In the genomic region with DNA sequence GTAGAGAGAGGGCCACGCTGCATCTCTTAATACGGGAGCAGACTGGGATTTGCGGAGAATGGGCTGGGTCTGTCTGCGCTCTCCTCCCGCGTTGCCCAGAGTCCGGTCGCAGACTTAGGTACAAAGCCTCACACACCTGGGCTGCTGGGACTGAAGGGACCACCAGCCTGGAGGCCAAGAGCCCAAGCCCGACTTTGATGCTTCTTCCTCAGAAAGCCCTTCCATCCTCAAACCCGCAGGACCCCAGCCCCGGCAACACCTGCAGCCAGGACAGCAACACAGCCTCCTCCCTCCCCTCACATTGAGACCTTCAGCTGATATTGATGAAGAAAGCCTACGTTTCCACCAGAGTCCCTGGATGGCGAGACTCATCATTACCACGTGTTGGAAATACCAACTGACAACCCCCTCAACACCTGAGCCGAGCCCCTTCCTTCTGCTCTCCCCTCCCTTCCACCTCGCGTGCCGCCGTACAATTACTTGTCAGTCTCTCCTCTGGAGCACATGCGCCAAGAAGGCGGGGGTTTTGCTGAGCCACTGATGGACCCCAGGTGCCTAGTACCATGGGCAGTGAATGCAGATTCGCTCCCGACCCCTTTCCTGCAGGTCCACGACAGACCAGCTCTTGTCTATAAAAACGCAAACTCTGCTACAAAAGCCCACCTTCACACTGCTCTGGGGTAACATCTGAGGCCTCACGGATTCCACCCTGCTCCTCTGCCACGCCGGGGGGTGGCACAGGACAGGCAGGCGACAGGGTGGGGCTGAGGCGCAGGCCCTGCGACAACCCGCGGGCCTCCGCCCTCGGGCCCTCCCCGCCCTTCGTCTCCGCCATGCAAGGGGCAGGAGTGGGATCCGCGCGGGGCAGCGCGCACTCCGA, we compare ENCODE assay signal across 9 cellular contexts. TPM values are rescaled to one million over a fixed set of nuclear protein-coding genes. Genes with fewer than 3 reads are reported as not detected.
DNase-seq lines count a peak whose midpoint lies in the region; ATAC-seq and TF ChIP-seq lines count a peak whose summit lies in the region.
"Had no signal": no experiment of that assay in that cellular context is flagged by ENCODE, and none has a peak within 500 bp of the region (broad histone marks: within the 10 kb centered on the region; RNA-seq: fewer than 3 reads in every experiment).

No MANE protein-coding gene starts in this region.

- H3K4me3 ChIP-seq in AG09309 (ENCODE audit: control insufficient read depth, low read depth, low read length) = peak overlapping the region; percentile 90
- H3K4me3 ChIP-seq in HEK293 (ENCODE audit: low read depth, low read length) = peak overlapping the region; percentile 79
- peak overlapping the region; percentile 92 for H3K4me3 ChIP-seq in tibial artery

- intact Hi-C loops in tibial artery (cut with DNase I; ENCODE audit: low total_unique reads) = loop anchor here (5.0 kb wide), 1 partner anchor 96 kb away; no protein-coding TSS in a partner anchor

- H3K4me1 ChIP-seq in HEK293 (ENCODE audit: control insufficient read depth, insufficient read depth, low read length) (peaks cover 11% of the 10 kb centered on the region), tibial artery (peaks cover 0 to 33% (median 27%) of the 10 kb centered on the region in 4 donors)

- H3K27ac ChIP-seq in HEK293 (ENCODE audit: extremely low read depth, low read depth, low read length) (peak overlapping the region; percentile 70), layer of hippocampus (ENCODE audit: low read depth, low read length) (peak overlapping the region; percentile 92), tibial artery (peak overlapping the region; percentile 79 to 93)

- TF ChIP-seq CTCF in AG09309 (IDR thresholded peaks at IDR 0.05; ENCODE audit: control insufficient read depth, insufficient read depth, low read depth, low read length, missing control alignments) (no peak), HEK293 (tag by site-specific recombination; IDR thresholded peaks at IDR 0.05) (no peak), tibial artery (IDR thresholded peaks at IDR 0.05) (no peak)

- no peak for ATAC-seq in activated naive CD4-positive, alpha-beta T cell treated with anti-CD3 and anti-CD28 coated beads, Interleukin-2, amount 50 U/mL, for 72 hours
- ATAC-seq in GM18873 (IDR thresholded peaks at IDR 0.05; ENCODE audit: low FRiP score, unreplicated experiment) = no peak

- H3K27me3 ChIP-seq in layer of hippocampus (ENCODE audit: control insufficient read depth, insufficient read depth, low read length) (no peaks in the 10 kb centered on the region), tibial artery (no peaks in the 10 kb centered on the region)

- peak overlapping the region; percentile 14 to 85 for H3K27ac Mint-ChIP-seq in activated naive CD4-positive, alpha-beta T cell treated with anti-CD3 and anti-CD28 coated beads, Interleukin-2, amount 50 U/mL, for 72 hours

- DNase-seq in AG09309 (ENCODE audit: low read depth) = no peak
- DNase-seq in activated naive CD4-positive, alpha-beta T cell treated with anti-CD3 and anti-CD28 coated beads, Interleukin-2, amount 50 U/mL, for 72 hours (ENCODE audit: low spot score in 2 of 2) = no peak
- no peak for DNase-seq in tibial artery
- no peak for DNase-seq in stimulated activated naive CD4-positive, alpha-beta T cell (lab: John Stamatoyannopoulos, UW)
- DNase-seq in hypothalamus (lab: John Stamatoyannopoulos, UW) = no peak

- H3K9me3 ChIP-seq in HEK293 (ENCODE audit: control insufficient read depth, insufficient read depth, low read depth, low read length) (no peaks in the 10 kb centered on the region), tibial artery (no peaks in the 10 kb centered on the region)

- no peaks in the 10 kb centered on the region for H3K9me3 Mint-ChIP-seq in activated naive CD4-positive, alpha-beta T cell treated with anti-CD3 and anti-CD28 coated beads, Interleukin-2, amount 50 U/mL, for 72 hours

- H3K36me3 ChIP-seq in HEK293 (ENCODE audit: control insufficient read depth in 2 of 2, insufficient read depth in 1 of 2, low read length in 2 of 2) (peaks cover 4 to 36% of the 10 kb centered on the region in 2 experiments; a peak in 2 of 3 replicates), tibial artery (peaks cover 22 to 36% (median 36%) of the 10 kb centered on the region in 3 donors)

- POLR2A ChIA-PET in HEK293 (lab: Yijun Ruan, JAX) = interaction anchor here (0.9 to 5.5 kb wide), 4 partner anchors 11 to 118 kb away, joined by 3 to 57 read pairs (median 6); a partner anchor contains a TSS

- H3K36me3 Mint-ChIP-seq in activated naive CD4-positive, alpha-beta T cell treated with anti-CD3 and anti-CD28 coated beads, Interleukin-2, amount 50 U/mL, for 72 hours = peaks cover 0 to 6% of the 10 kb centered on the region in 2 donors

- CTCF ChIA-PET in HEK293 (lab: Yijun Ruan, JAX) = interaction anchor here (0.6 to 3.6 kb wide), 15 partner anchors 9 to 529 kb away, joined by 3 to 28 read pairs (median 8); no protein-coding TSS in a partner anchor

TF ChIP-seq in HEK293, 187 proteins besides CTCF, POLR2A, EP300 and RAD21 (continues in another document):
- TF ChIP-seq, protein P1, sequence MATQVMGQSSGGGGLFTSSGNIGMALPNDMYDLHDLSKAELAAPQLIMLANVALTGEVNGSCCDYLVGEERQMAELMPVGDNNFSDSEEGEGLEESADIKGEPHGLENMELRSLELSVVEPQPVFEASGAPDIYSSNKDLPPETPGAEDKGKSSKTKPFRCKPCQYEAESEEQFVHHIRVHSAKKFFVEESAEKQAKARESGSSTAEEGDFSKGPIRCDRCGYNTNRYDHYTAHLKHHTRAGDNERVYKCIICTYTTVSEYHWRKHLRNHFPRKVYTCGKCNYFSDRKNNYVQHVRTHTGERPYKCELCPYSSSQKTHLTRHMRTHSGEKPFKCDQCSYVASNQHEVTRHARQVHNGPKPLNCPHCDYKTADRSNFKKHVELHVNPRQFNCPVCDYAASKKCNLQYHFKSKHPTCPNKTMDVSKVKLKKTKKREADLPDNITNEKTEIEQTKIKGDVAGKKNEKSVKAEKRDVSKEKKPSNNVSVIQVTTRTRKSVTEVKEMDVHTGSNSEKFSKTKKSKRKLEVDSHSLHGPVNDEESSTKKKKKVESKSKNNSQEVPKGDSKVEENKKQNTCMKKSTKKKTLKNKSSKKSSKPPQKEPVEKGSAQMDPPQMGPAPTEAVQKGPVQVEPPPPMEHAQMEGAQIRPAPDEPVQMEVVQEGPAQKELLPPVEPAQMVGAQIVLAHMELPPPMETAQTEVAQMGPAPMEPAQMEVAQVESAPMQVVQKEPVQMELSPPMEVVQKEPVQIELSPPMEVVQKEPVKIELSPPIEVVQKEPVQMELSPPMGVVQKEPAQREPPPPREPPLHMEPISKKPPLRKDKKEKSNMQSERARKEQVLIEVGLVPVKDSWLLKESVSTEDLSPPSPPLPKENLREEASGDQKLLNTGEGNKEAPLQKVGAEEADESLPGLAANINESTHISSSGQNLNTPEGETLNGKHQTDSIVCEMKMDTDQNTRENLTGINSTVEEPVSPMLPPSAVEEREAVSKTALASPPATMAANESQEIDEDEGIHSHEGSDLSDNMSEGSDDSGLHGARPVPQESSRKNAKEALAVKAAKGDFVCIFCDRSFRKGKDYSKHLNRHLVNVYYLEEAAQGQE (tag by site-specific recombination; IDR thresholded peaks at IDR 0.05) = peak; percentile 40
- TF ChIP-seq, protein P2, sequence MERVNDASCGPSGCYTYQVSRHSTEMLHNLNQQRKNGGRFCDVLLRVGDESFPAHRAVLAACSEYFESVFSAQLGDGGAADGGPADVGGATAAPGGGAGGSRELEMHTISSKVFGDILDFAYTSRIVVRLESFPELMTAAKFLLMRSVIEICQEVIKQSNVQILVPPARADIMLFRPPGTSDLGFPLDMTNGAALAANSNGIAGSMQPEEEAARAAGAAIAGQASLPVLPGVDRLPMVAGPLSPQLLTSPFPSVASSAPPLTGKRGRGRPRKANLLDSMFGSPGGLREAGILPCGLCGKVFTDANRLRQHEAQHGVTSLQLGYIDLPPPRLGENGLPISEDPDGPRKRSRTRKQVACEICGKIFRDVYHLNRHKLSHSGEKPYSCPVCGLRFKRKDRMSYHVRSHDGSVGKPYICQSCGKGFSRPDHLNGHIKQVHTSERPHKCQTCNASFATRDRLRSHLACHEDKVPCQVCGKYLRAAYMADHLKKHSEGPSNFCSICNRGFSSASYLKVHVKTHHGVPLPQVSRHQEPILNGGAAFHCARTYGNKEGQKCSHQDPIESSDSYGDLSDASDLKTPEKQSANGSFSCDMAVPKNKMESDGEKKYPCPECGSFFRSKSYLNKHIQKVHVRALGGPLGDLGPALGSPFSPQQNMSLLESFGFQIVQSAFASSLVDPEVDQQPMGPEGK (tag by site-specific recombination; IDR thresholded peaks at IDR 0.05) = peak; percentile 53
- peak; percentile 96 for TF ChIP-seq ZNF335 (tag by site-specific recombination; conservative IDR thresholded peaks at IDR 0.05)
- TF ChIP-seq, protein P3, sequence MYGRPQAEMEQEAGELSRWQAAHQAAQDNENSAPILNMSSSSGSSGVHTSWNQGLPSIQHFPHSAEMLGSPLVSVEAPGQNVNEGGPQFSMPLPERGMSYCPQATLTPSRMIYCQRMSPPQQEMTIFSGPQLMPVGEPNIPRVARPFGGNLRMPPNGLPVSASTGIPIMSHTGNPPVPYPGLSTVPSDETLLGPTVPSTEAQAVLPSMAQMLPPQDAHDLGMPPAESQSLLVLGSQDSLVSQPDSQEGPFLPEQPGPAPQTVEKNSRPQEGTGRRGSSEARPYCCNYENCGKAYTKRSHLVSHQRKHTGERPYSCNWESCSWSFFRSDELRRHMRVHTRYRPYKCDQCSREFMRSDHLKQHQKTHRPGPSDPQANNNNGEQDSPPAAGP (tag by site-specific recombination; IDR thresholded peaks at IDR 0.05) = peak; percentile 65
- 0 out of 2 replicates have a peak, but pooled peaks have one; percentile 29 for TF ChIP-seq KLF8 (tag by site-specific recombination; IDR thresholded peaks at IDR 0.05)
- peak; percentile 9 for TF ChIP-seq SP2 (tag by site-specific recombination; IDR thresholded peaks at IDR 0.05)
- peak; percentile 72; the same call in 1 of the 2 replicates for TF ChIP-seq KLF7 (tag by site-specific recombination; IDR thresholded peaks at IDR 0.05; ENCODE audit: borderline replicate concordance)

RNA-seq across cellular contexts. Expression of a gene that starts 0.8 kb away (rescaled TPM):
- 10 to 100 TPM; 16.3 to 17.6 TPM for total RNA-seq in activated naive CD4-positive, alpha-beta T cell treated with anti-CD3 and anti-CD28 coated beads, Interleukin-2, amount 50 U/mL, for 72 hours

RNA-seq across cellular contexts. Expression of a gene that starts 15.1 kb away (rescaled TPM):
- total RNA-seq in activated naive CD4-positive, alpha-beta T cell treated with anti-CD3 and anti-CD28 coated beads, Interleukin-2, amount 50 U/mL, for 72 hours = 10 to 100 TPM; 47.5 to 56.4 TPM

RNA-seq across cellular contexts. Expression of a gene that starts 20.2 kb away (rescaled TPM):
- total RNA-seq in activated naive CD4-positive, alpha-beta T cell treated with anti-CD3 and anti-CD28 coated beads, Interleukin-2, amount 50 U/mL, for 72 hours = under 1 TPM in 1 of 2 donors, not detected in 1; 0.41 TPM
- total RNA-seq: pulmonary artery endothelial cell had no signal

RNA-seq across cellular contexts. Expression of a gene that starts 24.3 kb away (rescaled TPM):
- total RNA-seq in activated naive CD4-positive, alpha-beta T cell treated with anti-CD3 and anti-CD28 coated beads, Interleukin-2, amount 50 U/mL, for 72 hours = 1 to 10 TPM in 1 of 2 donors, not detected in 1; 1.7 TPM
- total RNA-seq: pulmonary artery endothelial cell had no signal
